Comparison of ENCODE assay signal across 24 cellular contexts in genomic region chr2:49961346-49961745, GRCh38.
"Had no signal": no experiment of that assay in that cellular context is flagged by ENCODE, and none has a peak within 500 bp of the region (broad histone marks: within the 10 kb centered on the region; RNA-seq: fewer than 3 reads in every experiment).

No MANE protein-coding gene starts in this region.

- H3K4me1 ChIP-seq: left ventricle myocardium inferior, right atrium auricular region, uterus had no signal

- H3K4me3 Mint-ChIP-seq: memory B cell; naive thymus-derived CD8-positive, alpha-beta T cell; nephron; neural crest cell; stimulated activated memory B cell treated with anti-CD40 and anti-IgM and Interleukin-4, amounts not matched to agents 10 μg/mL and 1 μg/mL and 100 μg/mL, for 72 hours; stimulated activated naive CD8-positive, alpha-beta T cell treated with anti-CD3 and anti-CD28 coated beads, Interleukin-15, amount 100 ng/mL, for 72 hours; type B pancreatic cell had no signal

- H2AFZ ChIP-seq: hepatocyte had no signal

- H3K27ac ChIP-seq: hepatocyte, left ventricle myocardium inferior, ovary, right atrium auricular region, skin epidermis, tibial nerve, uterus had no signal

- H3K4me1 Mint-ChIP-seq: memory B cell; naive thymus-derived CD8-positive, alpha-beta T cell; nephron; stimulated activated memory B cell treated with anti-CD40 and anti-IgM and Interleukin-4, amounts not matched to agents 10 μg/mL and 1 μg/mL and 100 μg/mL, for 72 hours; stimulated activated naive CD8-positive, alpha-beta T cell treated with anti-CD3 and anti-CD28 coated beads, Interleukin-15, amount 100 ng/mL, for 72 hours had no signal

- H3K9me3 Mint-ChIP-seq: nephron; stimulated activated naive CD8-positive, alpha-beta T cell treated with anti-CD3 and anti-CD28 coated beads, Interleukin-15, amount 100 ng/mL, for 72 hours; type B pancreatic cell had no signal

- H3K9me3 ChIP-seq: left ventricle myocardium inferior, ovary, right atrium auricular region, tibial nerve, uterus had no signal

- H3K36me3 Mint-ChIP-seq: memory B cell; naive thymus-derived CD8-positive, alpha-beta T cell; stimulated activated memory B cell treated with anti-CD40 and anti-IgM and Interleukin-4, amounts not matched to agents 10 μg/mL and 1 μg/mL and 100 μg/mL, for 72 hours; type B pancreatic cell had no signal

- H3K79me2 ChIP-seq: hepatocyte had no signal

- H3K4me2 ChIP-seq: hepatocyte had no signal

- H3K27ac Mint-ChIP-seq: memory B cell; naive thymus-derived CD8-positive, alpha-beta T cell; nephron; progenitor cell of endocrine pancreas; stimulated activated memory B cell treated with anti-CD40 and anti-IgM and Interleukin-4, amounts not matched to agents 10 μg/mL and 1 μg/mL and 100 μg/mL, for 72 hours; stimulated activated naive CD8-positive, alpha-beta T cell treated with anti-CD3 and anti-CD28 coated beads, Interleukin-15, amount 100 ng/mL, for 72 hours; type B pancreatic cell had no signal

- H3K36me3 ChIP-seq: left ventricle myocardium inferior, ovary, right atrium auricular region, tibial nerve, uterus had no signal

- H3K27me3 Mint-ChIP-seq: memory B cell; progenitor cell of endocrine pancreas; stimulated activated memory B cell treated with anti-CD40 and anti-IgM and Interleukin-4, amounts not matched to agents 10 μg/mL and 1 μg/mL and 100 μg/mL, for 72 hours; stimulated activated naive CD8-positive, alpha-beta T cell treated with anti-CD3 and anti-CD28 coated beads, Interleukin-15, amount 100 ng/mL, for 72 hours; type B pancreatic cell had no signal

- H3K4me3 ChIP-seq: hepatocyte, left ventricle myocardium inferior, lung, ovary, right atrium auricular region, skin epidermis, tibial nerve, uterus had no signal

- H3K27me3 ChIP-seq: hepatocyte, ovary, right atrium auricular region, tibial nerve, uterus had no signal

- ATAC-seq: naive thymus-derived CD8-positive, alpha-beta T cell; sciatic nerve; stimulated activated memory B cell treated with anti-CD40 and anti-IgM and Interleukin-4, amounts not matched to agents 10 μg/mL and 1 μg/mL and 100 μg/mL, for 72 hours; stimulated activated naive CD8-positive, alpha-beta T cell treated with anti-CD3 and anti-CD28 coated beads, Interleukin-15, amount 100 ng/mL, for 72 hours had no signal

- DNase-seq: islet precursor cell; left ventricle myocardium inferior; midbrain; naive thymus-derived CD8-positive, alpha-beta T cell; ovary; stimulated activated CD4-positive, alpha-beta T cell treated with anti-CD3 and anti-CD28 coated beads, Interleukin-12 subunit alpha, Interleukin-12 subunit beta, amount 100 ng/mL, for 4 hours; stimulated activated CD4-positive, alpha-beta T cell treated with anti-CD3 and anti-CD28 coated beads, Interleukin-4, amount 100 ng/mL, for 4 hours; stimulated activated CD8-positive, alpha-beta memory T cell treated with anti-CD3 and anti-CD28 coated beads, Interleukin-4, amount 100 ng/mL, for 48 hours; stimulated activated naive CD4-positive, alpha-beta T cell treated with Interleukin-2 at 50 U/mL for 16 hours; stimulated activated naive CD8-positive, alpha-beta T cell treated with anti-CD3 and anti-CD28 coated beads, Interleukin-15, amount 100 ng/mL, for 72 hours; substantia nigra; uterus had no signal
